8 cellular contexts compared by ENCODE assay signal in the genomic region with DNA sequence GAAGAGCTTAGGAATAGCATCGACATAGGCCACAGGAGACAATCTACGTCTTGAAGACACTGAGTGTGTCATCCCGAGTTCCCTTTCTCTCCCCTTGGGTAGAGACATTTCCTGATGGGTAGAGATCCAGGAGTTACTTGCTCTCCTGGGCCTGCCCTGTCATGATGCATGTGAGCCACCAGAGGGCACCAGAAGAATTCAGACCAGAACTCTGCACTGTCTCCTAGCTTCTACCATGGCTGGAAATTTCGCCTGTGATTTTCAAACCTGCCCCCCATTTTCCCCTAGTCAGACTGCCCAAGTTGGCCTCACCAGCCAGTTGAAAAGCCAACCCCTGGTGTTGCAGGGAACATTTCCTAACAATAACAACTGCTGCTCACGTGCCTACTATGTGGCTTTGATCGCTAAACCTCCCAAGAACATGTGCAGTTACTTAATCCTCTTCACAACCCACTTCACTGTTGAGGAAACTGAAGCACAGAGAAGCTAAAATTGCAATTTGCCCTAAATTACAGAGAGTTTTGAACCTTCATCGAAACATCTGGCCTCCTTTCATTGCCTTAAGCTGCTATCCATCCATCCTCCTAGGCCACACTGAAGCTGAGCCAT. TPM values are rescaled to one million over a fixed set of nuclear protein-coding genes. Genes with fewer than 3 reads are reported as not detected.
DNase-seq lines count a peak whose midpoint lies in the region; ATAC-seq, FAIRE-seq and TF ChIP-seq lines count a peak whose summit lies in the region.

No MANE protein-coding gene starts in this region.

- no peak overlapping the region for H3K27ac ChIP-seq in CD4-positive, CD25-positive, alpha-beta regulatory T cell (ENCODE audit: insufficient read depth, low read length, poor library complexity, severe bottlenecking)

- peak; percentile 58 for FAIRE-seq in GM19239 (lab: Jason Lieb, UNC)

- H3K27me3 ChIP-seq in CD4-positive, CD25-positive, alpha-beta regulatory T cell (ENCODE audit: control insufficient read depth, insufficient read depth, low read length) = no peaks in the 10 kb centered on the region

- intact Hi-C loops in mucosa of descending colon (cut with DNase I, micrococcal nuclease) = loop anchor here in 1 of 2 donors (5.0 kb wide), 1 partner anchor 37 kb away; no protein-coding TSS in a partner anchor

- CTCF ChIA-PET in activated CD4-positive, alpha-beta memory T cell treated with anti-CD3 and anti-CD28 coated beads, Interleukin-2, amount 10 ng/mL, durations not matched to agents 7 days and 5 days (lab: Charles Lee) = interaction anchor here (0.7 to 2.0 kb wide), 15 partner anchors 11 to 337 kb away, joined by 3 to 10 read pairs (median 4); no protein-coding TSS in a partner anchor

- no peaks in the 10 kb centered on the region for H3K9me3 Mint-ChIP-seq in CD4-positive, CD25-positive, alpha-beta regulatory T cell
- no peaks in the 10 kb centered on the region for H3K9me3 Mint-ChIP-seq in activated CD4-positive, alpha-beta memory T cell treated with anti-CD3 and anti-CD28 coated beads, Interleukin-2, amount 10 ng/mL, durations not matched to agents 7 days and 5 days
- no peaks in the 10 kb centered on the region for H3K9me3 Mint-ChIP-seq in stimulated activated memory B cell treated with anti-CD40 and anti-IgM and Interleukin-4, amounts not matched to agents 10 μg/mL and 1 μg/mL and 100 μg/mL, for 72 hours

- no peaks in the 10 kb centered on the region for H3K4me1 Mint-ChIP-seq in CD4-positive, CD25-positive, alpha-beta regulatory T cell
- no peaks in the 10 kb centered on the region for H3K4me1 Mint-ChIP-seq in activated CD4-positive, alpha-beta memory T cell treated with anti-CD3 and anti-CD28 coated beads, Interleukin-2, amount 10 ng/mL, durations not matched to agents 7 days and 5 days
- no peaks in the 10 kb centered on the region for H3K4me1 Mint-ChIP-seq in stimulated activated memory B cell treated with anti-CD40 and anti-IgM and Interleukin-4, amounts not matched to agents 10 μg/mL and 1 μg/mL and 100 μg/mL, for 72 hours

- peak; percentile 63 to 67 for ATAC-seq in CD4-positive, CD25-positive, alpha-beta regulatory T cell (ENCODE audit: low read depth in 2 of 2)
- ATAC-seq in HG03342 (IDR thresholded peaks at IDR 0.05; ENCODE audit: unreplicated experiment) (peak; percentile 82), mucosa of descending colon (peak; percentile 78)
- peak; percentile 62 for ATAC-seq in stimulated activated memory B cell treated with anti-CD40 and anti-IgM and Interleukin-4, amounts not matched to agents 10 μg/mL and 1 μg/mL and 100 μg/mL, for 72 hours

- H3K4me1 ChIP-seq in CD4-positive, CD25-positive, alpha-beta regulatory T cell (ENCODE audit: control insufficient read depth, insufficient read depth, low read length, poor library complexity, severe bottlenecking) = no peaks in the 10 kb centered on the region
- H3K4me1 ChIP-seq in mucosa of descending colon (ENCODE audit: low read depth) = no peaks in the 10 kb centered on the region

- H3K27me3 Mint-ChIP-seq in CD4-positive, CD25-positive, alpha-beta regulatory T cell = no peaks in the 10 kb centered on the region
- no peaks in the 10 kb centered on the region for H3K27me3 Mint-ChIP-seq in activated CD4-positive, alpha-beta memory T cell treated with anti-CD3 and anti-CD28 coated beads, Interleukin-2, amount 10 ng/mL, durations not matched to agents 7 days and 5 days
- no peaks in the 10 kb centered on the region for H3K27me3 Mint-ChIP-seq in stimulated activated memory B cell treated with anti-CD40 and anti-IgM and Interleukin-4, amounts not matched to agents 10 μg/mL and 1 μg/mL and 100 μg/mL, for 72 hours

- POLR2A ChIA-PET in activated CD4-positive, alpha-beta memory T cell treated with anti-CD3 and anti-CD28 coated beads, Interleukin-2, amount 10 ng/mL, durations not matched to agents 7 days and 5 days (lab: Charles Lee) = no interaction called here

- no peak overlapping the region for H3K4me3 ChIP-seq in CD4-positive, CD25-positive, alpha-beta regulatory T cell (ENCODE audit: low read depth, low read length)
- H3K4me3 ChIP-seq in epithelial cell of esophagus (ENCODE audit: low read length) (no peak overlapping the region), mucosa of descending colon (no peak overlapping the region)

- DNase-seq in CD4-positive, CD25-positive, alpha-beta regulatory T cell = peak; percentile 7 to 62 (median 35)
- DNase-seq in GM19239 (ENCODE audit: insufficient read length, low spot score) (peak; percentile 76), NCI-H460 (ENCODE audit: extremely low read depth, low read depth) (peak; percentile 63), epithelial cell of esophagus (ENCODE audit: low read depth) (peak; percentile 81), mucosa of descending colon (peak in 2 of 3 donors; percentile 64 to 78)
- peak; percentile 64 for DNase-seq in activated CD4-positive, alpha-beta memory T cell treated with anti-CD3 and anti-CD28 coated beads, Interleukin-2, amount 10 ng/mL, durations not matched to agents 7 days and 5 days

- TF ChIP-seq CTCF in epithelial cell of esophagus (IDR thresholded peaks at IDR 0.05; ENCODE audit: insufficient read depth, low read depth, low read length, missing control alignments) = peak; percentile 96
- peak; percentile 78 for TF ChIP-seq CTCF in mucosa of descending colon (IDR thresholded peaks at IDR 0.05)

- H3K36me3 ChIP-seq in CD4-positive, CD25-positive, alpha-beta regulatory T cell (ENCODE audit: control insufficient read depth, insufficient read depth, low read length) = no peaks in the 10 kb centered on the region
- no peaks in the 10 kb centered on the region for H3K36me3 ChIP-seq in mucosa of descending colon (ENCODE audit: low read depth)

- H3K9me3 ChIP-seq in CD4-positive, CD25-positive, alpha-beta regulatory T cell (ENCODE audit: control insufficient read depth in 2 of 2, low read length in 2 of 2) = no peaks in the 10 kb centered on the region
- no peaks in the 10 kb centered on the region for H3K9me3 ChIP-seq in mucosa of descending colon

- no peak overlapping the region for H3K4me3 Mint-ChIP-seq in CD4-positive, CD25-positive, alpha-beta regulatory T cell
- no peak overlapping the region for H3K4me3 Mint-ChIP-seq in activated CD4-positive, alpha-beta memory T cell treated with anti-CD3 and anti-CD28 coated beads, Interleukin-2, amount 10 ng/mL, durations not matched to agents 7 days and 5 days
- H3K4me3 Mint-ChIP-seq in stimulated activated memory B cell treated with anti-CD40 and anti-IgM and Interleukin-4, amounts not matched to agents 10 μg/mL and 1 μg/mL and 100 μg/mL, for 72 hours = no peak overlapping the region

- no peak overlapping the region for H3K27ac Mint-ChIP-seq in CD4-positive, CD25-positive, alpha-beta regulatory T cell
- H3K27ac Mint-ChIP-seq in activated CD4-positive, alpha-beta memory T cell treated with anti-CD3 and anti-CD28 coated beads, Interleukin-2, amount 10 ng/mL, durations not matched to agents 7 days and 5 days = no peak overlapping the region
- no peak overlapping the region for H3K27ac Mint-ChIP-seq in stimulated activated memory B cell treated with anti-CD40 and anti-IgM and Interleukin-4, amounts not matched to agents 10 μg/mL and 1 μg/mL and 100 μg/mL, for 72 hours

- H3K36me3 Mint-ChIP-seq in CD4-positive, CD25-positive, alpha-beta regulatory T cell = no peaks in the 10 kb centered on the region
- H3K36me3 Mint-ChIP-seq in activated CD4-positive, alpha-beta memory T cell treated with anti-CD3 and anti-CD28 coated beads, Interleukin-2, amount 10 ng/mL, durations not matched to agents 7 days and 5 days (ENCODE audit: low read depth) = no peaks in the 10 kb centered on the region
- peaks cover 33% of the 10 kb centered on the region for H3K36me3 Mint-ChIP-seq in stimulated activated memory B cell treated with anti-CD40 and anti-IgM and Interleukin-4, amounts not matched to agents 10 μg/mL and 1 μg/mL and 100 μg/mL, for 72 hours

RNA-seq across cellular contexts. Expression of gene C11orf58, which starts 47.2 kb away (rescaled TPM):
- total RNA-seq in CD4-positive, CD25-positive, alpha-beta regulatory T cell = 168 TPM
- polyA plus RNA-seq in CD4-positive, CD25-positive, alpha-beta regulatory T cell = 100 to 1,000 TPM; 154 to 167 (median 164) TPM
- 124 and 144 TPM in 2 replicates for total RNA-seq in NCI-H460 (2014; rRNA removed; shearing (Covaris generic))
- polyA plus RNA-seq in NCI-H460 (2014; cell fraction: nucleus; rRNA removed) = 52.8 and 163 TPM in 2 replicates
- total RNA-seq in activated CD4-positive, alpha-beta memory T cell treated with anti-CD3 and anti-CD28 coated beads, Interleukin-2, amount 10 ng/mL, durations not matched to agents 7 days and 5 days = 100 to 1,000 TPM; 113 to 124 TPM
- 100 to 1,000 TPM in 1 of 3 donors, 10 to 100 TPM in 2; 63.6 to 124 (median 65.5) TPM for total RNA-seq in mucosa of descending colon
